In genomic region chr19:13097331-13098258, GRCh38 we compare ENCODE assay signal across 1 cellular context.
TF ChIP-seq lines count a peak whose summit lies in the region.

No MANE protein-coding gene starts in this region.

TF ChIP-seq in endothelial cell of umbilical vein, 7 proteins besides CTCF, POLR2A, EP300 and RAD21 (continued from another document):
- TF ChIP-seq, protein P1, sequence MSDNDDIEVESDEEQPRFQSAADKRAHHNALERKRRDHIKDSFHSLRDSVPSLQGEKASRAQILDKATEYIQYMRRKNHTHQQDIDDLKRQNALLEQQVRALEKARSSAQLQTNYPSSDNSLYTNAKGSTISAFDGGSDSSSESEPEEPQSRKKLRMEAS (IDR thresholded peaks at IDR 0.05; ENCODE audit: insufficient read depth, insufficient read length): no peak
- no peak for TF ChIP-seq MYC (IDR thresholded peaks at IDR 0.05; ENCODE audit: low read depth, low read length)
- TF ChIP-seq POLR2AphosphoS5 (IDR thresholded peaks at IDR 0.05; ENCODE audit: insufficient read depth, low read depth, low read length): no peak
- no peak for TF ChIP-seq FOS (IDR thresholded peaks at IDR 0.05; ENCODE audit: borderline replicate concordance, insufficient read depth, low read length)
- TF ChIP-seq EZH2 (IDR thresholded peaks at IDR 0.05; ENCODE audit: borderline replicate concordance, low read depth, low read length, severe bottlenecking): no peak
- no peak for TF ChIP-seq JUN (IDR thresholded peaks at IDR 0.05; ENCODE audit: borderline replicate concordance, insufficient read depth, insufficient read length, low read depth)
TF ChIP-seq in endothelial cell of umbilical vein: peak in this region for 0.
